Comparison of ENCODE assay signal across 14 cellular contexts in the genomic region with DNA sequence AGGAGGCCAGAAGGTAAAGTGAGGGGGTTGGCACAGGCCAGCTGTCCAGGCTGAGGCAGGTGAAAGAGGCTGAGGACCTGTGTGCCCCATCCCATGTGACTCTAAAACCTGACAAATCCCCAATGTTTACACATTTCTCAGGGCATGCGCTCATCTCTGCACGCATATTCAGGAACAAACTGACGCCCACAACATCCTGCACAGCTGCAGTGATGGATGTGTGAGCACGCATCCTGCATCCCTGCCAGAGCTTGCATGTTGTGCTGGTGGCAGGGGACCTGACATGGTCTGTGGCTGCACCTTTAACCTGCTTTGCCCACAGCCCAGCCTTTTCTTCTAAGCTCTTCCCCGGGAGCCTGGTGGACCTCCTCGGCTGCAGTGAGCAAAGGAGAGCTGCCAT.
A peak's percentile ranks its signal among the peaks of the same experiment; 100 is the strongest.
DNase-seq lines count a peak whose midpoint lies in the region; ATAC-seq, FAIRE-seq and TF ChIP-seq lines count a peak whose summit lies in the region.
"Had no signal": no experiment of that assay in that cellular context is flagged by ENCODE, and none has a peak within 500 bp of the region (broad histone marks: within the 10 kb centered on the region; RNA-seq: fewer than 3 reads in every experiment).

No MANE protein-coding gene starts in this region.

- H3K36me3 ChIP-seq in HepG2 (replicated peaks in 1 of 2; ENCODE audit: control insufficient read depth in 1 of 2, insufficient read depth in 2 of 2, low read length in 2 of 2) = no peaks in the 10 kb centered on the region
- H3K36me3 ChIP-seq: stomach, WERI-Rb-1 had no signal

- peak in 2 of 3 experiments; percentile 55 to 75 for DNase-seq in NCI-H1417 (lab: John Stamatoyannopoulos, UW)
- no peak for DNase-seq in NCI-H1417 treated with DMSO at 0.1 percent for 48 hours (lab: John Stamatoyannopoulos, UW)
- DNase-seq in activated T-cell treated with anti-CD3 and anti-CD28 coated beads, Interleukin-2, amount 50 U/mL, for 24 hours = peak; percentile 47
- DNase-seq in stimulated activated CD4-positive, alpha-beta T cell treated with anti-CD3 and anti-CD28 coated beads, Interleukin-2, amount 100 ng/mL, for 48 hours = peak; percentile 7 to 16
- no peak for DNase-seq in HepG2 (ENCODE audit: low spot score)
- no peak for DNase-seq in effector CD4-positive, alpha-beta T cell
- DNase-seq in NCI-H524 treated with DMSO at 0.1 percent for 48 hours (lab: John Stamatoyannopoulos, UW) = no peak
- DNase-seq: body of pancreas, NCI-H2081, stomach, WERI-Rb-1 had no signal

- no peaks in the 10 kb centered on the region for H3K9me3 ChIP-seq in HepG2 (ENCODE audit: low read length)
- H3K9me3 ChIP-seq: body of pancreas, stomach had no signal

- H2AFZ ChIP-seq in HepG2 (ENCODE audit: low read length) = no peak overlapping the region

- H3K36me3 Mint-ChIP-seq in activated T-cell treated with anti-CD3 and anti-CD28 coated beads, Interleukin-2, amount 50 U/mL, for 24 hours (ENCODE audit: low read depth) = no peaks in the 10 kb centered on the region

- no peaks in the 10 kb centered on the region for H3K4me1 ChIP-seq in HepG2 (ENCODE audit: insufficient read depth, low read length)
- H3K4me1 ChIP-seq: stomach had no signal

- no peak overlapping the region for H3K9ac ChIP-seq in HepG2 (ENCODE audit: insufficient read depth, low read depth, low read length)

- intact Hi-C loops in HepG2 (cut with micrococcal nuclease; ENCODE audit: unreplicated experiment) = no loop called here

- H3K27ac Mint-ChIP-seq in activated T-cell treated with anti-CD3 and anti-CD28 coated beads, Interleukin-2, amount 50 U/mL, for 24 hours = peak overlapping the region; percentile 74

- H3K27me3 Mint-ChIP-seq in activated T-cell treated with anti-CD3 and anti-CD28 coated beads, Interleukin-2, amount 50 U/mL, for 24 hours = peaks cover 8% of the 10 kb centered on the region

- CTCF ChIA-PET in HepG2 (lab: Yijun Ruan, JAX; ENCODE audit: low intra/inter-chr PET ratio, low total read pairs) = no interaction called here

- in situ Hi-C loops in HepG2 (cut with HindIII; ENCODE audit: extremely low pct_ligation_motif_present, low pct_unique_long_range_greater_than_20kb) = no loop called here

- no peaks in the 10 kb centered on the region for H3K9me3 Mint-ChIP-seq in activated T-cell treated with anti-CD3 and anti-CD28 coated beads, Interleukin-2, amount 50 U/mL, for 24 hours

- TF ChIP-seq POLR2A in HepG2 (IDR thresholded peaks at IDR 0.05; ENCODE audit: insufficient read depth in 1 of 2, low read depth in 2 of 2, low read length in 2 of 2) = no peak

- no peak overlapping the region for H3K4me3 ChIP-seq in HepG2 (replicated peaks in 1 of 3; ENCODE audit: insufficient read depth in 1 of 3, low read depth in 2 of 3, low read length in 3 of 3)
- H3K4me3 ChIP-seq: body of pancreas, stomach had no signal

- no peak overlapping the region for H3K4me2 ChIP-seq in HepG2 (ENCODE audit: low read depth, low read length)

- H3K27ac ChIP-seq in HepG2 (ENCODE audit: extremely low read length, insufficient read depth, low read length) = no peak overlapping the region
- H3K27ac ChIP-seq: 22Rv1, body of pancreas, RWPE1, stomach, WERI-Rb-1 had no signal

- peaks cover 37% of the 10 kb centered on the region for H3K4me1 Mint-ChIP-seq in activated T-cell treated with anti-CD3 and anti-CD28 coated beads, Interleukin-2, amount 50 U/mL, for 24 hours (ENCODE audit: low read depth)

- no peak for FAIRE-seq in HepG2 (lab: Jason Lieb, UNC)

- 0% methylated on average over 5 of the region's 6 CpGs for WGBS in HepG2 (ENCODE audit: low lambda C conversion rate)

- TF ChIP-seq CTCF in HepG2 (CRISPR knock-in tag; IDR thresholded peaks at IDR 0.05) = no peak

- no peaks in the 10 kb centered on the region for H3K79me2 ChIP-seq in HepG2 (ENCODE audit: insufficient read depth, low read length)

- TF ChIP-seq EP300 in HepG2 (IDR thresholded peaks at IDR 0.05; ENCODE audit: low read depth in 2 of 2, low read length in 2 of 2) = no peak
- no peak for TF ChIP-seq EP300 in HepG2 (CRISPR knock-in tag; IDR thresholded peaks at IDR 0.05; ENCODE audit: borderline replicate concordance)

- ATAC-seq in HG03175 (IDR thresholded peaks at IDR 0.05; ENCODE audit: unreplicated experiment) (peak; percentile 53), HepG2 (no peak)
- ATAC-seq: body of pancreas had no signal

- POLR2A ChIA-PET in HepG2 (lab: Yijun Ruan, JAX) = no interaction called here

- no TSS peak for BruUV-seq in HepG2 (replicated peaks; lab: Mats Ljungman, UMichigan)

- TF ChIP-seq RAD21 in HepG2 (CRISPR knock-in tag; IDR thresholded peaks at IDR 0.05) = no peak

- H3K4me3 Mint-ChIP-seq in activated T-cell treated with anti-CD3 and anti-CD28 coated beads, Interleukin-2, amount 50 U/mL, for 24 hours = peak overlapping the region; percentile 14

- no peaks in the 10 kb centered on the region for H4K20me1 ChIP-seq in HepG2 (ENCODE audit: insufficient read depth, low read length)

- H3K27me3 ChIP-seq in HepG2 (ENCODE audit: control insufficient read depth in 1 of 2, insufficient read depth in 2 of 2, low read length in 2 of 2) = peaks cover 0 to 6% of the 10 kb centered on the region in 2 experiments; a peak in 2 of 5 replicates

TF ChIP-seq in HepG2, 621 proteins besides CTCF, POLR2A, EP300 and RAD21:
- TF ChIP-seq GABPB1 (CRISPR knock-in tag; IDR thresholded peaks at IDR 0.05) = no peak
- no peak for TF ChIP-seq NFYB (CRISPR knock-in tag; IDR thresholded peaks at IDR 0.05)
- no peak for TF ChIP-seq ZNF674 (CRISPR knock-in tag; IDR thresholded peaks at IDR 0.05; ENCODE audit: low read depth)
- TF ChIP-seq ARID2 (CRISPR knock-in tag; IDR thresholded peaks at IDR 0.05; ENCODE audit: borderline replicate concordance) = no peak
- TF ChIP-seq, protein P1, sequence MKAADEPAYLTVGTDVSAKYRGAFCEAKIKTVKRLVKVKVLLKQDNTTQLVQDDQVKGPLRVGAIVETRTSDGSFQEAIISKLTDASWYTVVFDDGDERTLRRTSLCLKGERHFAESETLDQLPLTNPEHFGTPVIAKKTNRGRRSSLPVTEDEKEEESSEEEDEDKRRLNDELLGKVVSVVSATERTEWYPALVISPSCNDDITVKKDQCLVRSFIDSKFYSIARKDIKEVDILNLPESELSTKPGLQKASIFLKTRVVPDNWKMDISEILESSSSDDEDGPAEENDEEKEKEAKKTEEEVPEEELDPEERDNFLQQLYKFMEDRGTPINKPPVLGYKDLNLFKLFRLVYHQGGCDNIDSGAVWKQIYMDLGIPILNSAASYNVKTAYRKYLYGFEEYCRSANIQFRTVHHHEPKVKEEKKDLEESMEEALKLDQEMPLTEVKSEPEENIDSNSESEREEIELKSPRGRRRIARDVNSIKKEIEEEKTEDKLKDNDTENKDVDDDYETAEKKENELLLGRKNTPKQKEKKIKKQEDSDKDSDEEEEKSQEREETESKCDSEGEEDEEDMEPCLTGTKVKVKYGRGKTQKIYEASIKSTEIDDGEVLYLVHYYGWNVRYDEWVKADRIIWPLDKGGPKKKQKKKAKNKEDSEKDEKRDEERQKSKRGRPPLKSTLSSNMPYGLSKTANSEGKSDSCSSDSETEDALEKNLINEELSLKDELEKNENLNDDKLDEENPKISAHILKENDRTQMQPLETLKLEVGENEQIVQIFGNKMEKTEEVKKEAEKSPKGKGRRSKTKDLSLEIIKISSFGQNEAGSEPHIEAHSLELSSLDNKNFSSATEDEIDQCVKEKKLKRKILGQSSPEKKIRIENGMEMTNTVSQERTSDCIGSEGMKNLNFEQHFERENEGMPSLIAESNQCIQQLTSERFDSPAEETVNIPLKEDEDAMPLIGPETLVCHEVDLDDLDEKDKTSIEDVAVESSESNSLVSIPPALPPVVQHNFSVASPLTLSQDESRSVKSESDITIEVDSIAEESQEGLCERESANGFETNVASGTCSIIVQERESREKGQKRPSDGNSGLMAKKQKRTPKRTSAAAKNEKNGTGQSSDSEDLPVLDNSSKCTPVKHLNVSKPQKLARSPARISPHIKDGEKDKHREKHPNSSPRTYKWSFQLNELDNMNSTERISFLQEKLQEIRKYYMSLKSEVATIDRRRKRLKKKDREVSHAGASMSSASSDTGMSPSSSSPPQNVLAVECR (CRISPR knock-in tag; IDR thresholded peaks at IDR 0.05; ENCODE audit: borderline replicate concordance) = no peak
- TF ChIP-seq ZNF460 (CRISPR knock-in tag; IDR thresholded peaks at IDR 0.05; ENCODE audit: borderline replicate concordance) = no peak
- TF ChIP-seq JUNB (CRISPR knock-in tag; IDR thresholded peaks at IDR 0.05; ENCODE audit: borderline replicate concordance) = no peak
- TF ChIP-seq TAF1 (CRISPR knock-in tag; IDR thresholded peaks at IDR 0.05) = no peak
- TF ChIP-seq NCOA5 (CRISPR knock-in tag; IDR thresholded peaks at IDR 0.05) = no peak
- no peak for TF ChIP-seq KLF11 (CRISPR knock-in tag; IDR thresholded peaks at IDR 0.05)
- TF ChIP-seq, protein P2, sequence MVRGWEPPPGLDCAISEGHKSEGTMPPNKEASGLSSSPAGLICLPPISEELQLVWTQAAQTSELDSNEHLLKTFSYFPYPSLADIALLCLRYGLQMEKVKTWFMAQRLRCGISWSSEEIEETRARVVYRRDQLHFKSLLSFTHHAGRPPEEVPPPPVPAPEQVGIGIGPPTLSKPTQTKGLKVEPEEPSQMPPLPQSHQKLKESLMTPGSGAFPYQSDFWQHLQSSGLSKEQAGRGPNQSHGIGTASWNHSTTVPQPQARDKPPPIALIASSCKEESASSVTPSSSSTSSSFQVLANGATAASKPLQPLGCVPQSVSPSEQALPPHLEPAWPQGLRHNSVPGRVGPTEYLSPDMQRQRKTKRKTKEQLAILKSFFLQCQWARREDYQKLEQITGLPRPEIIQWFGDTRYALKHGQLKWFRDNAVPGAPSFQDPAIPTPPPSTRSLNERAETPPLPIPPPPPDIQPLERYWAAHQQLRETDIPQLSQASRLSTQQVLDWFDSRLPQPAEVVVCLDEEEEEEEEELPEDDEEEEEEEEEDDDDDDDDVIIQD (CRISPR knock-in tag; IDR thresholded peaks at IDR 0.05; ENCODE audit: low read depth) = no peak
- no peak for TF ChIP-seq ZNF232 (CRISPR knock-in tag; IDR thresholded peaks at IDR 0.05; ENCODE audit: borderline replicate concordance)

Comparison
In these comparisons a context has a peak if more than half of its experiments do, and no peak if none do; other contexts are left out.
1. DNase-seq: peak in NCI-H1417 (2 of 3), activated T-cell treated with anti-CD3 and anti-CD28 coated beads, Interleukin-2, amount 50 U/mL, for 24 hours (single experiment) and stimulated activated CD4-positive, alpha-beta T cell treated with anti-CD3 and anti-CD28 coated beads, Interleukin-2, amount 100 ng/mL, for 48 hours (2 of 2); none in NCI-H1417 treated with DMSO at 0.1 percent for 48 hours (single experiment), HepG2 (single experiment), effector CD4-positive, alpha-beta T cell (single experiment) and NCI-H524 treated with DMSO at 0.1 percent for 48 hours (single experiment).